In the genomic region with DNA sequence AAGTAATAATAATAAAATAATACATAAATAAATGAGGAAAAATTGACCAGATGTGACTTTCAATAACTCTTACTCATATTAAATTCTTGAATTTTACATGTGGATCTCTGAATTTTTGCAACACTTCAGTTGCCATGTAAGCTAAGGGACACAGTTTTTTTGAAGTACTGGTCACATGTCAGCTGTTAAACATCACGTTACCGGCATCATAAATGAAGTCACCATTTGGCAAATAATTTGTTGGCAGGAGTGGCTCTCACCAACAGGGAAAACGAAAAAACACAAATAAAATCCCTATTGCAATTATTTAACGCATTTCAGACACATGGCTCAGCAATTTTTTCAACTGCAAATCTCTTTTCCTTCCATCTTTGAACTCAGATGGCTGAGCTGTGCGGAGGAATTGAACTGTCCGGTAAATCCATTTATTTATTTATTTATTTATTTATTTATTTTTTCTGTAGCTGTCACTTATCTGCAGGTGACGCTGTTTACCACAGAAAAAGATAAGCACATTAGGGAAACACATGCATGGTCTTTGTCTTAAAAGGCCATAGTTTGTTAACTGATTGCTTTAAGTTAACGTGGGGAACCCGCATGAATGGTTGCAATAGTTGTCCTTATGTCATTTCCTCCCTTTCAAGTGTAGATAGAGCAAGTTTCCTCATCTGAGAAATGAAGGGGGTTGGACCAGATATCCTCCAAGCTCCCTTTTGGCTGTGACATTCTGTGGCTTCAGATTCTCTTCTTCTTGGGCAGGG, we compare ENCODE assay signal across 1 cellular context.
TF ChIP-seq lines count a peak whose summit lies in the region.

No MANE protein-coding gene starts in this region.

TF ChIP-seq in WTC11, 78 proteins besides CTCF, POLR2A, EP300 and RAD21:
- TF ChIP-seq ATF2 (CRISPR knock-in tag; IDR thresholded peaks at IDR 0.05; ENCODE audit: borderline replicate concordance, low read depth) (no peak), NR2C2 (CRISPR knock-in tag; IDR thresholded peaks at IDR 0.05) (no peak), TP53 (CRISPR knock-in tag; IDR thresholded peaks at IDR 0.05) (no peak), ZMAT4 (CRISPR knock-in tag; IDR thresholded peaks at IDR 0.05) (no peak), ZNF423 (CRISPR knock-in tag; IDR thresholded peaks at IDR 0.05) (no peak), NR3C1 (CRISPR knock-in tag; conservative IDR thresholded peaks at IDR 0.05; ENCODE audit: low read depth) (no peak), NFYB (CRISPR knock-in tag; conservative IDR thresholded peaks at IDR 0.05; ENCODE audit: low read depth) (no peak), FOXJ3 (CRISPR knock-in tag; IDR thresholded peaks at IDR 0.05; ENCODE audit: borderline replicate concordance) (no peak), OVOL2 (CRISPR knock-in tag; IDR thresholded peaks at IDR 0.05; ENCODE audit: borderline replicate concordance) (no peak), ATF3 (CRISPR knock-in tag; conservative IDR thresholded peaks at IDR 0.05) (no peak), TCF7 (CRISPR knock-in tag; IDR thresholded peaks at IDR 0.05; ENCODE audit: low read depth) (no peak)
- TF ChIP-seq, protein P1, sequence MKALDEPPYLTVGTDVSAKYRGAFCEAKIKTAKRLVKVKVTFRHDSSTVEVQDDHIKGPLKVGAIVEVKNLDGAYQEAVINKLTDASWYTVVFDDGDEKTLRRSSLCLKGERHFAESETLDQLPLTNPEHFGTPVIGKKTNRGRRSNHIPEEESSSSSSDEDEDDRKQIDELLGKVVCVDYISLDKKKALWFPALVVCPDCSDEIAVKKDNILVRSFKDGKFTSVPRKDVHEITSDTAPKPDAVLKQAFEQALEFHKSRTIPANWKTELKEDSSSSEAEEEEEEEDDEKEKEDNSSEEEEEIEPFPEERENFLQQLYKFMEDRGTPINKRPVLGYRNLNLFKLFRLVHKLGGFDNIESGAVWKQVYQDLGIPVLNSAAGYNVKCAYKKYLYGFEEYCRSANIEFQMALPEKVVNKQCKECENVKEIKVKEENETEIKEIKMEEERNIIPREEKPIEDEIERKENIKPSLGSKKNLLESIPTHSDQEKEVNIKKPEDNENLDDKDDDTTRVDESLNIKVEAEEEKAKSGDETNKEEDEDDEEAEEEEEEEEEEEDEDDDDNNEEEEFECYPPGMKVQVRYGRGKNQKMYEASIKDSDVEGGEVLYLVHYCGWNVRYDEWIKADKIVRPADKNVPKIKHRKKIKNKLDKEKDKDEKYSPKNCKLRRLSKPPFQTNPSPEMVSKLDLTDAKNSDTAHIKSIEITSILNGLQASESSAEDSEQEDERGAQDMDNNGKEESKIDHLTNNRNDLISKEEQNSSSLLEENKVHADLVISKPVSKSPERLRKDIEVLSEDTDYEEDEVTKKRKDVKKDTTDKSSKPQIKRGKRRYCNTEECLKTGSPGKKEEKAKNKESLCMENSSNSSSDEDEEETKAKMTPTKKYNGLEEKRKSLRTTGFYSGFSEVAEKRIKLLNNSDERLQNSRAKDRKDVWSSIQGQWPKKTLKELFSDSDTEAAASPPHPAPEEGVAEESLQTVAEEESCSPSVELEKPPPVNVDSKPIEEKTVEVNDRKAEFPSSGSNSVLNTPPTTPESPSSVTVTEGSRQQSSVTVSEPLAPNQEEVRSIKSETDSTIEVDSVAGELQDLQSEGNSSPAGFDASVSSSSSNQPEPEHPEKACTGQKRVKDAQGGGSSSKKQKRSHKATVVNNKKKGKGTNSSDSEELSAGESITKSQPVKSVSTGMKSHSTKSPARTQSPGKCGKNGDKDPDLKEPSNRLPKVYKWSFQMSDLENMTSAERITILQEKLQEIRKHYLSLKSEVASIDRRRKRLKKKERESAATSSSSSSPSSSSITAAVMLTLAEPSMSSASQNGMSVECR (CRISPR knock-in tag; IDR thresholded peaks at IDR 0.05; ENCODE audit: borderline replicate concordance) = no peak
- TF ChIP-seq, protein P2, sequence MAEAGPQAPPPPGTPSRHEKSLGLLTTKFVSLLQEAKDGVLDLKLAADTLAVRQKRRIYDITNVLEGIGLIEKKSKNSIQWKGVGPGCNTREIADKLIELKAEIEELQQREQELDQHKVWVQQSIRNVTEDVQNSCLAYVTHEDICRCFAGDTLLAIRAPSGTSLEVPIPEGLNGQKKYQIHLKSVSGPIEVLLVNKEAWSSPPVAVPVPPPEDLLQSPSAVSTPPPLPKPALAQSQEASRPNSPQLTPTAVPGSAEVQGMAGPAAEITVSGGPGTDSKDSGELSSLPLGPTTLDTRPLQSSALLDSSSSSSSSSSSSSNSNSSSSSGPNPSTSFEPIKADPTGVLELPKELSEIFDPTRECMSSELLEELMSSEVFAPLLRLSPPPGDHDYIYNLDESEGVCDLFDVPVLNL (CRISPR knock-in tag; IDR thresholded peaks at IDR 0.05; ENCODE audit: borderline replicate concordance, low read depth) = no peak
- TF ChIP-seq, protein P3, sequence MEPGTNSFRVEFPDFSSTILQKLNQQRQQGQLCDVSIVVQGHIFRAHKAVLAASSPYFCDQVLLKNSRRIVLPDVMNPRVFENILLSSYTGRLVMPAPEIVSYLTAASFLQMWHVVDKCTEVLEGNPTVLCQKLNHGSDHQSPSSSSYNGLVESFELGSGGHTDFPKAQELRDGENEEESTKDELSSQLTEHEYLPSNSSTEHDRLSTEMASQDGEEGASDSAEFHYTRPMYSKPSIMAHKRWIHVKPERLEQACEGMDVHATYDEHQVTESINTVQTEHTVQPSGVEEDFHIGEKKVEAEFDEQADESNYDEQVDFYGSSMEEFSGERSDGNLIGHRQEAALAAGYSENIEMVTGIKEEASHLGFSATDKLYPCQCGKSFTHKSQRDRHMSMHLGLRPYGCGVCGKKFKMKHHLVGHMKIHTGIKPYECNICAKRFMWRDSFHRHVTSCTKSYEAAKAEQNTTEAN (CRISPR knock-in tag; IDR thresholded peaks at IDR 0.05) = no peak
- TF ChIP-seq, protein P4, sequence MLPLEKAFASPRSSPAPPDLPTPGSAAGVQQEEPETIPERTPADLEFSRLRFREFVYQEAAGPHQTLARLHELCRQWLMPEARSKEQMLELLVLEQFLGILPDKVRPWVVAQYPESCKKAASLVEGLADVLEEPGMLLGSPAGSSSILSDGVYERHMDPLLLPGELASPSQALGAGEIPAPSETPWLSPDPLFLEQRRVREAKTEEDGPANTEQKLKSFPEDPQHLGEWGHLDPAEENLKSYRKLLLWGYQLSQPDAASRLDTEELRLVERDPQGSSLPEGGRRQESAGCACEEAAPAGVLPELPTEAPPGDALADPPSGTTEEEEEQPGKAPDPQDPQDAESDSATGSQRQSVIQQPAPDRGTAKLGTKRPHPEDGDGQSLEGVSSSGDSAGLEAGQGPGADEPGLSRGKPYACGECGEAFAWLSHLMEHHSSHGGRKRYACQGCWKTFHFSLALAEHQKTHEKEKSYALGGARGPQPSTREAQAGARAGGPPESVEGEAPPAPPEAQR (CRISPR knock-in tag; IDR thresholded peaks at IDR 0.05) = no peak
